ENCODE assay signal across 13 cellular contexts in the genomic region with DNA sequence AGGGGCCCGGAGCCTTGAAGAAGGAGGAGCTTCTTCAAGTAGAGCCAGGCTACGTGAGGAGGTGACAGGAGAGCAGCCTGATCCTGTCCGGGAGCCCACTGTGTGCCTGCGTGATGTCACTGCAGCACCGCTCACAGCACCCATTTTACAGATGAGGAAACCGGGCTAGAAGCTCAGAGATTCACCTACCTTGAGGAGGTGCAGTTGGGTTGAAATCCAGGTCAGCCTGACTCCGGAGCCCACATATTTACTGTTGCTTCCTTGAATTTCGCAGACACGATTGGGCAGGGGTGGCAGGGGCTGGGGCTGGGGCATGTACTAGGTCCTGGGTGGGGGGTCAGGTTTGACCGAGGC. TPM values are rescaled to one million over a fixed set of nuclear protein-coding genes. Genes with fewer than 3 reads are reported as not detected.
DNase-seq lines count a peak whose midpoint lies in the region; ATAC-seq and TF ChIP-seq lines count a peak whose summit lies in the region.
"Had no signal": no experiment of that assay in that cellular context is flagged by ENCODE, and none has a peak within 500 bp of the region (broad histone marks: within the 10 kb centered on the region; RNA-seq: fewer than 3 reads in every experiment).

No MANE protein-coding gene starts in this region.

- H2AK5ac ChIP-seq in mesendoderm (ENCODE audit: low read length): no peak overlapping the region

- H3K18ac ChIP-seq in mesendoderm (ENCODE audit: low read length): peak overlapping the region; percentile 45

- H3K9me3 Mint-ChIP-seq in WTC11: no peaks in the 10 kb centered on the region
- H3K9me3 Mint-ChIP-seq: activated naive CD4-positive, alpha-beta T cell treated with anti-CD3 and anti-CD28 coated beads, Interleukin-2, amount 50 U/mL, for 72 hours; activated T-cell treated with anti-CD3 and anti-CD28 coated beads, Interleukin-2, amount 50 U/mL, for 72 hours had no signal

- ATAC-seq in WTC11 (peak; percentile 2), HG03159 (IDR thresholded peaks at IDR 0.05; ENCODE audit: unreplicated experiment) (no peak), GM19395 (IDR thresholded peaks at IDR 0.05; ENCODE audit: unreplicated experiment) (no peak)

- peak overlapping the region; percentile 33 for H2BK5ac ChIP-seq in mesendoderm (ENCODE audit: low read length)

- peak overlapping the region; percentile 39 for H2BK120ac ChIP-seq in mesendoderm (ENCODE audit: low read depth, low read length)

- DNase-seq in cardiac muscle cell (ENCODE audit: low read depth in 1 of 2, low spot score in 1 of 2): no peak
- no peak for DNase-seq in cardiac septum (ENCODE audit: low spot score)
- DNase-seq in WTC11 (ENCODE audit: low spot score): no peak
- no peak for DNase-seq in mesendoderm
- no peak for DNase-seq in testis
- no peak for DNase-seq in NCI-H187 treated with DMSO at 0.1 percent for 48 hours (lab: John Stamatoyannopoulos, UW)
- DNase-seq: midbrain, tibial artery had no signal

- CTCF ChIA-PET in WTC11 (lab: Charles Lee): interaction anchor here (0.6 to 2.1 kb wide), 22 partner anchors 9 to 441 kb away, joined by 3 to 17 read pairs (median 4); partner anchors contain the start of gene VSTM2L

- no peak overlapping the region for H4K5ac ChIP-seq in mesendoderm (ENCODE audit: low read length)

- intact Hi-C loops in cardiac septum (cut with DNase I) (no loop called here), testis (cut with DNase I; ENCODE audit: low total_unique reads) (no loop called here)

- H4K8ac ChIP-seq in mesendoderm (ENCODE audit: low read depth, low read length): no peak overlapping the region

- peak overlapping the region; percentile 76 for H3K4me3 Mint-ChIP-seq in WTC11

- H3K23ac ChIP-seq in mesendoderm (ENCODE audit: low read length): no peak overlapping the region

- H2BK15ac ChIP-seq in mesendoderm (replicated peaks; ENCODE audit: low read depth): no peak overlapping the region

- no peak overlapping the region for H3K27ac Mint-ChIP-seq in WTC11
- H3K27ac Mint-ChIP-seq: activated T-cell treated with anti-CD3 and anti-CD28 coated beads, Interleukin-2, amount 50 U/mL, for 72 hours; CD14-positive monocyte had no signal

- H3K79me2 ChIP-seq in mesendoderm (ENCODE audit: control insufficient read depth, insufficient read depth, low read length): no peaks in the 10 kb centered on the region

- H3K27me3 Mint-ChIP-seq in WTC11 (ENCODE audit: low read depth): peaks cover 37% of the 10 kb centered on the region

- H3K4me2 ChIP-seq in mesendoderm (ENCODE audit: low read length): peak overlapping the region; percentile 63

- H3K36me3 Mint-ChIP-seq in WTC11: no peaks in the 10 kb centered on the region
- H3K36me3 Mint-ChIP-seq: activated naive CD4-positive, alpha-beta T cell treated with anti-CD3 and anti-CD28 coated beads, Interleukin-2, amount 50 U/mL, for 72 hours had no signal

- H3K4me1 ChIP-seq in cardiac muscle cell (ENCODE audit: low read depth) (peaks cover 62% of the 10 kb centered on the region), mesendoderm (ENCODE audit: control insufficient read depth, low read depth, low read length) (peaks cover 6% of the 10 kb centered on the region), testis (peaks cover 49% of the 10 kb centered on the region)

- H3K4me3 ChIP-seq in cardiac muscle cell (peak overlapping the region; percentile 19), mesendoderm (ENCODE audit: low read length) (no peak overlapping the region), testis (peak overlapping the region; percentile 8 to 29)

- H3K56ac ChIP-seq in mesendoderm (ENCODE audit: low read length): peak overlapping the region; percentile 87

- POLR2A ChIA-PET in WTC11 (lab: Charles Lee): interaction anchor here (0.6 kb wide), 1 partner anchor 969 kb away, joined by 5 read pairs; no protein-coding TSS in a partner anchor

- peak overlapping the region; percentile 92 for H3K27ac ChIP-seq in cardiac muscle cell
- H3K27ac ChIP-seq in mesendoderm (ENCODE audit: low read depth, low read length): peak overlapping the region; percentile 73
- peak overlapping the region in 1 of 2 donors; percentile 62 for H3K27ac ChIP-seq in testis
- H3K27ac ChIP-seq: tibial artery had no signal

- no peaks in the 10 kb centered on the region for H3K79me1 ChIP-seq in mesendoderm (ENCODE audit: low read length)

- H3K36me3 ChIP-seq in cardiac muscle cell (no peaks in the 10 kb centered on the region), mesendoderm (ENCODE audit: control insufficient read depth, insufficient read depth, low read length) (no peaks in the 10 kb centered on the region), testis (ENCODE audit: low read depth, missing control alignments) (no peaks in the 10 kb centered on the region)
- H3K36me3 ChIP-seq: tibial artery had no signal

- H3K9me3 ChIP-seq in cardiac muscle cell (ENCODE audit: low read depth): no peaks in the 10 kb centered on the region
- no peaks in the 10 kb centered on the region for H3K9me3 ChIP-seq in testis
- H3K9me3 ChIP-seq: tibial artery had no signal

- no peak for TF ChIP-seq POLR2A in testis (IDR thresholded peaks at IDR 0.05)

- no CpG with 5 or more reads among the region's 10 CpGs for whole genome bisulfite sequencing in mesendoderm (ENCODE audit: extremely low coverage, insufficient coverage, low lambda C conversion rate)
- 23 to 24% methylated on average over 8 to 10 of the region's 10 CpGs for WGBS in testis, 2 donors

- H3K27me3 ChIP-seq in cardiac muscle cell (no peaks in the 10 kb centered on the region), mesendoderm (ENCODE audit: insufficient read depth, low read length, poor library complexity) (no peaks in the 10 kb centered on the region), testis (no peaks in the 10 kb centered on the region)

- H3K4me1 Mint-ChIP-seq in WTC11: peaks cover 67% of the 10 kb centered on the region

- peak overlapping the region; percentile 69 for H3K9ac ChIP-seq in mesendoderm (ENCODE audit: low read length)

- H3K4ac ChIP-seq in mesendoderm (ENCODE audit: low read depth, low read length): no peak overlapping the region

- TF ChIP-seq CTCF in cardiac muscle cell (IDR thresholded peaks at IDR 0.05; ENCODE audit: low read depth, low read length): no peak
- TF ChIP-seq CTCF in WTC11 (IDR thresholded peaks at IDR 0.05): no peak
- no peak for TF ChIP-seq CTCF in testis (IDR thresholded peaks at IDR 0.05)

TF ChIP-seq in WTC11, 78 proteins besides CTCF, POLR2A, EP300 and RAD21:
- TF ChIP-seq GTF2I (CRISPR knock-in tag; conservative IDR thresholded peaks at IDR 0.05) (peak; percentile 39; the same call in 1 of the 2 replicates), PRDM15 (CRISPR knock-in tag; IDR thresholded peaks at IDR 0.05) (peak; percentile 83), ZNF121 (CRISPR knock-in tag; IDR thresholded peaks at IDR 0.05) (no peak), ZMAT4 (CRISPR knock-in tag; IDR thresholded peaks at IDR 0.05) (no peak)

RNA-seq across cellular contexts. Expression of gene VSTM2L, which starts 12.5 kb away (rescaled TPM):
- 136 and 321 TPM in 2 replicates for total RNA-seq in cardiac muscle cell
- polyA plus RNA-seq in cardiac muscle cell: 83.4 and 162 TPM in 2 replicates
- 11.1 TPM for total RNA-seq in cardiac septum
- 1.7 to 2.1 TPM (median 1.9 TPM) in 3 replicates for total RNA-seq in WTC11 (2021)
- 0.10 TPM for polyA plus RNA-seq in mesendoderm (2013, experiment 1 of 2)
- polyA plus RNA-seq in mesendoderm (2013, experiment 2 of 2): 0.31 TPM
- total RNA-seq in testis: 10 to 100 TPM; 40.2 to 74.7 TPM
- 7.3 TPM for polyA plus RNA-seq in testis (ENCODE audit: insufficient read depth, low read depth, low replicate concordance)
- polyA plus RNA-seq: CD14-positive monocyte had no signal
